ENCODE assay signal across 2 cellular contexts in the genomic region with DNA sequence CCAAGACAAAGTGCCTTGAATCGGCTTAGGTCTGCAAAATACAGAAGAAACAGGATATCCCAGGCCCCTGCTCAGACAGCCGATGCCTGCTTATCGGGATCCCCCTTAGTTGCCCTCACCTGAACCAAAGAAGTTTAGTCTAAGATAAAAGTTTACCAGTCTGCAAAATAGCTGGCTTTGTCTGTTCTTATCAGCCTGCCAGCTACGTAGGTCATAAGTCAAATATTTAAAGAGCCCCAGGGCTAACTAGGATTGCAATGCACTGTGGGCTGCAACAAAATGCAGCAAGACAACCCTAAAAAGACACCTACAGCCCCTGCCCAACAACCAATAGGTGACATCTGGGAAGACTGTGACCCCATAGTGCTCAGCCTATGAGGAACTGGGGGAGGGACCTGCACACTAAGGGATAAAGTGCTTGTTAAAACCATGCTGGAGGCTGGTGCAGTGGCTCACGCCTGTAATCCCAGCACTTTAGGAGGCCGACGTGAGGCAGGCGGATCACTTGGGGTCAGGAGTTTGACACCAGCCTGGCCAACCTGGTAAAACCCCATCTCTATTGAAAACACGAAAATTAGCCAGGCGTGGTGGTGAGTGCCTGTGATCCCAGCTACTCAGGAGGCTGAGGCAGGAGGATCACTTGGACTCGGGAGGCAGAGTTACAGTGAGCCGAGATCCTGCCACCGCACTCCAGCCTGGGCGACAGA.
TF ChIP-seq lines count a peak whose summit lies in the region.

No MANE protein-coding gene starts in this region.

TF ChIP-seq in HCT116, 20 proteins besides CTCF, POLR2A, EP300 and RAD21 (continued from another document):
- TF ChIP-seq, protein P1, sequence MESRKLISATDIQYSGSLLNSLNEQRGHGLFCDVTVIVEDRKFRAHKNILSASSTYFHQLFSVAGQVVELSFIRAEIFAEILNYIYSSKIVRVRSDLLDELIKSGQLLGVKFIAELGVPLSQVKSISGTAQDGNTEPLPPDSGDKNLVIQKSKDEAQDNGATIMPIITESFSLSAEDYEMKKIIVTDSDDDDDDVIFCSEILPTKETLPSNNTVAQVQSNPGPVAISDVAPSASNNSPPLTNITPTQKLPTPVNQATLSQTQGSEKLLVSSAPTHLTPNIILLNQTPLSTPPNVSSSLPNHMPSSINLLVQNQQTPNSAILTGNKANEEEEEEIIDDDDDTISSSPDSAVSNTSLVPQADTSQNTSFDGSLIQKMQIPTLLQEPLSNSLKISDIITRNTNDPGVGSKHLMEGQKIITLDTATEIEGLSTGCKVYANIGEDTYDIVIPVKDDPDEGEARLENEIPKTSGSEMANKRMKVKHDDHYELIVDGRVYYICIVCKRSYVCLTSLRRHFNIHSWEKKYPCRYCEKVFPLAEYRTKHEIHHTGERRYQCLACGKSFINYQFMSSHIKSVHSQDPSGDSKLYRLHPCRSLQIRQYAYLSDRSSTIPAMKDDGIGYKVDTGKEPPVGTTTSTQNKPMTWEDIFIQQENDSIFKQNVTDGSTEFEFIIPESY (IDR thresholded peaks at IDR 0.05; ENCODE audit: extremely low read depth, insufficient replicate concordance, low read length): no peak
- TF ChIP-seq EZH2 (IDR thresholded peaks at IDR 0.05) (no peak), SRF (IDR thresholded peaks at IDR 0.05; ENCODE audit: low read depth) (no peak), SP1 (IDR thresholded peaks at IDR 0.05; ENCODE audit: low read depth) (no peak), CBX3 (IDR thresholded peaks at IDR 0.05; ENCODE audit: low read depth) (no peak), EZH2phosphoT487 (IDR thresholded peaks at IDR 0.05; ENCODE audit: borderline replicate concordance) (no peak), ZFX (IDR thresholded peaks at IDR 0.05) (no peak), CEBPB (IDR thresholded peaks at IDR 0.05; ENCODE audit: low read depth) (no peak), JUND (IDR thresholded peaks at IDR 0.05) (no peak), ZNF274 (IDR thresholded peaks at IDR 0.05; ENCODE audit: low read depth, low read length) (no peak)
- TF ChIP-seq, protein P2, sequence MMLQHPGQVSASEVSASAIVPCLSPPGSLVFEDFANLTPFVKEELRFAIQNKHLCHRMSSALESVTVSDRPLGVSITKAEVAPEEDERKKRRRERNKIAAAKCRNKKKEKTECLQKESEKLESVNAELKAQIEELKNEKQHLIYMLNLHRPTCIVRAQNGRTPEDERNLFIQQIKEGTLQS (IDR thresholded peaks at IDR 0.05): no peak
- TF ChIP-seq, protein P3, sequence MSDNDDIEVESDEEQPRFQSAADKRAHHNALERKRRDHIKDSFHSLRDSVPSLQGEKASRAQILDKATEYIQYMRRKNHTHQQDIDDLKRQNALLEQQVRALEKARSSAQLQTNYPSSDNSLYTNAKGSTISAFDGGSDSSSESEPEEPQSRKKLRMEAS (IDR thresholded peaks at IDR 0.05): no peak

TF ChIP-seq in liver, 16 proteins besides CTCF, POLR2A, EP300 and RAD21 (continued from another document):
- TF ChIP-seq, protein P1 (IDR thresholded peaks at IDR 0.05): no peak
- peak; percentile 70 for TF ChIP-seq YY1 (IDR thresholded peaks at IDR 0.05)
- peak; percentile 59 to 65 for TF ChIP-seq HNF4A (conservative IDR thresholded peaks at IDR 0.05)
- peak; percentile 87 for TF ChIP-seq SP1 (IDR thresholded peaks at IDR 0.05)
- peak in 1 of 2 donors; percentile 51 for TF ChIP-seq GABPA (IDR thresholded peaks at IDR 0.05 in 1 of 2, conservative IDR thresholded peaks at IDR 0.05 in 1 of 2)
- TF ChIP-seq, protein P4, sequence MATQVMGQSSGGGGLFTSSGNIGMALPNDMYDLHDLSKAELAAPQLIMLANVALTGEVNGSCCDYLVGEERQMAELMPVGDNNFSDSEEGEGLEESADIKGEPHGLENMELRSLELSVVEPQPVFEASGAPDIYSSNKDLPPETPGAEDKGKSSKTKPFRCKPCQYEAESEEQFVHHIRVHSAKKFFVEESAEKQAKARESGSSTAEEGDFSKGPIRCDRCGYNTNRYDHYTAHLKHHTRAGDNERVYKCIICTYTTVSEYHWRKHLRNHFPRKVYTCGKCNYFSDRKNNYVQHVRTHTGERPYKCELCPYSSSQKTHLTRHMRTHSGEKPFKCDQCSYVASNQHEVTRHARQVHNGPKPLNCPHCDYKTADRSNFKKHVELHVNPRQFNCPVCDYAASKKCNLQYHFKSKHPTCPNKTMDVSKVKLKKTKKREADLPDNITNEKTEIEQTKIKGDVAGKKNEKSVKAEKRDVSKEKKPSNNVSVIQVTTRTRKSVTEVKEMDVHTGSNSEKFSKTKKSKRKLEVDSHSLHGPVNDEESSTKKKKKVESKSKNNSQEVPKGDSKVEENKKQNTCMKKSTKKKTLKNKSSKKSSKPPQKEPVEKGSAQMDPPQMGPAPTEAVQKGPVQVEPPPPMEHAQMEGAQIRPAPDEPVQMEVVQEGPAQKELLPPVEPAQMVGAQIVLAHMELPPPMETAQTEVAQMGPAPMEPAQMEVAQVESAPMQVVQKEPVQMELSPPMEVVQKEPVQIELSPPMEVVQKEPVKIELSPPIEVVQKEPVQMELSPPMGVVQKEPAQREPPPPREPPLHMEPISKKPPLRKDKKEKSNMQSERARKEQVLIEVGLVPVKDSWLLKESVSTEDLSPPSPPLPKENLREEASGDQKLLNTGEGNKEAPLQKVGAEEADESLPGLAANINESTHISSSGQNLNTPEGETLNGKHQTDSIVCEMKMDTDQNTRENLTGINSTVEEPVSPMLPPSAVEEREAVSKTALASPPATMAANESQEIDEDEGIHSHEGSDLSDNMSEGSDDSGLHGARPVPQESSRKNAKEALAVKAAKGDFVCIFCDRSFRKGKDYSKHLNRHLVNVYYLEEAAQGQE (IDR thresholded peaks at IDR 0.05): peak; percentile 91
- TF ChIP-seq JUND (IDR thresholded peaks at IDR 0.05): peak in 1 of 2 donors; percentile 36
- TF ChIP-seq, protein P2 (IDR thresholded peaks at IDR 0.05): no peak
- TF ChIP-seq NR2F2 (IDR thresholded peaks at IDR 0.05): peak; percentile 39
- peak; percentile 34 for TF ChIP-seq HNF4G (IDR thresholded peaks at IDR 0.05)
- TF ChIP-seq FOXA2 (IDR thresholded peaks at IDR 0.05): no peak
- peak; percentile 77 to 86 for TF ChIP-seq RXRA (IDR thresholded peaks at IDR 0.05)
